Comparison of ENCODE assay signal across 18 cellular contexts in genomic region chr2:128596453-128597430, GRCh38.
A peak's percentile ranks its signal among the peaks of the same experiment; 100 is the strongest.
DNase-seq lines count a peak whose midpoint lies in the region; ATAC-seq and TF ChIP-seq lines count a peak whose summit lies in the region.
"Had no signal": no experiment of that assay in that cellular context is flagged by ENCODE, and none has a peak within 500 bp of the region (broad histone marks: within the 10 kb centered on the region; RNA-seq: fewer than 3 reads in every experiment).

No MANE protein-coding gene starts in this region.

- H3K4me3 Mint-ChIP-seq in stimulated activated naive CD8-positive, alpha-beta T cell treated with anti-CD3 and anti-CD28 coated beads, Interleukin-15, amount 100 ng/mL, for 72 hours: no peak overlapping the region
- H3K4me3 Mint-ChIP-seq: B cell; CD8-positive, alpha-beta T cell had no signal

- WGBS in neuronal stem cell (ENCODE audit: extremely low coverage in 2 of 2, insufficient read length in 2 of 2, insufficient replicate concordance in 1 of 2), 2 donors: no CpG with 5 or more reads among the region's 15 CpGs

- H3K79me1 ChIP-seq in neuronal stem cell (ENCODE audit: low read depth, low read length): peaks cover 4% of the 10 kb centered on the region

- H3K4ac ChIP-seq in neuronal stem cell (ENCODE audit: low read length): no peak overlapping the region

- intact Hi-C loops in OCI-LY7 (cut with micrococcal nuclease; ENCODE audit: unreplicated experiment): no loop called here

- peaks cover 10% of the 10 kb centered on the region for H3K27me3 Mint-ChIP-seq in stimulated activated naive CD8-positive, alpha-beta T cell treated with anti-CD3 and anti-CD28 coated beads, Interleukin-15, amount 100 ng/mL, for 72 hours
- H3K27me3 Mint-ChIP-seq: B cell had no signal

- ATAC-seq in stimulated activated naive CD8-positive, alpha-beta T cell treated with anti-CD3 and anti-CD28 coated beads, Interleukin-15, amount 100 ng/mL, for 72 hours: peak; percentile 31
- ATAC-seq in stimulated activated naive CD8-positive, alpha-beta T cell treated with anti-CD3 and anti-CD28 coated beads, Interleukin-15, Interleukin-2, amounts not matched to agents 100 U/mL and 50 U/mL, for 24 hours: no peak
- ATAC-seq in GM21619 (IDR thresholded peaks at IDR 0.05; ENCODE audit: unreplicated experiment): no peak
- no peak for ATAC-seq in GM21360 (IDR thresholded peaks at IDR 0.05; ENCODE audit: unreplicated experiment)
- ATAC-seq in HG03457 (IDR thresholded peaks at IDR 0.05; ENCODE audit: unreplicated experiment): no peak
- ATAC-seq: CD8-positive, alpha-beta T cell; PC-3 had no signal

- TF ChIP-seq CTCF in OCI-LY7 (conservative IDR thresholded peaks at IDR 0.05; ENCODE audit: low read length): no peak

- no peak overlapping the region for H3K9ac ChIP-seq in neuronal stem cell (ENCODE audit: low read depth, low read length, poor library complexity)
- H3K9ac ChIP-seq: KMS-11 had no signal

- no peaks in the 10 kb centered on the region for H3K36me3 ChIP-seq in OCI-LY7 (ENCODE audit: insufficient read depth, low read length)
- H3K36me3 ChIP-seq in neuronal stem cell (replicated peaks in 1 of 2; ENCODE audit: control insufficient read depth in 2 of 2, insufficient read depth in 2 of 2, low read length in 2 of 2): no peaks in the 10 kb centered on the region
- H3K36me3 ChIP-seq: SJCRH30 had no signal

- no peak overlapping the region for H3K27ac Mint-ChIP-seq in stimulated activated naive CD8-positive, alpha-beta T cell treated with anti-CD3 and anti-CD28 coated beads, Interleukin-15, amount 100 ng/mL, for 72 hours
- H3K27ac Mint-ChIP-seq: B cell; CD8-positive, alpha-beta T cell had no signal

- no peaks in the 10 kb centered on the region for H4K20me1 ChIP-seq in OCI-LY7 (ENCODE audit: insufficient read depth, low read length)

- H2BK120ac ChIP-seq in neuronal stem cell (ENCODE audit: low read depth, low read length): no peak overlapping the region

- BruUV-seq in OCI-LY7 (replicated peaks; lab: Mats Ljungman, UMichigan): no TSS peak

- H3K18ac ChIP-seq in neuronal stem cell (ENCODE audit: low read length): peak overlapping the region; percentile 75

- peak overlapping the region; percentile 68 for H4K8ac ChIP-seq in neuronal stem cell (ENCODE audit: low read depth, low read length)

- H3K23ac ChIP-seq in neuronal stem cell (ENCODE audit: low read depth, low read length, poor library complexity): no peak overlapping the region

- no peaks in the 10 kb centered on the region for H3K27me3 ChIP-seq in neuronal stem cell (ENCODE audit: control insufficient read depth in 3 of 3, insufficient read depth in 3 of 3, low read depth in 1 of 3, low read length in 3 of 3)
- H3K27me3 ChIP-seq: SJCRH30 had no signal

- peak overlapping the region; percentile 70 for H2BK15ac ChIP-seq in neuronal stem cell (ENCODE audit: low read length)

- no peak for DNase-seq in stimulated activated naive CD8-positive, alpha-beta T cell treated with anti-CD3 and anti-CD28 coated beads, Interleukin-15, amount 100 ng/mL, for 72 hours
- no peak for DNase-seq in stimulated activated naive CD8-positive, alpha-beta T cell treated with anti-CD3 and anti-CD28 coated beads, Interleukin-15, Interleukin-2, amounts not matched to agents 100 U/mL and 50 U/mL, for 24 hours
- no peak for DNase-seq in OCI-LY7 (ENCODE audit: low spot score)
- no peak for DNase-seq in neuronal stem cell (ENCODE audit: low spot score)
- DNase-seq: CD8-positive, alpha-beta T cell; DMS79; NCI-H1048; NCI-H1436 treated with DMSO at 0.1 percent for 48 hours; NCI-H2081; NCI-H748 treated with DMSO at 0.1 percent for 48 hours; PC-3 had no signal

- no peaks in the 10 kb centered on the region for H3K4me1 Mint-ChIP-seq in stimulated activated naive CD8-positive, alpha-beta T cell treated with anti-CD3 and anti-CD28 coated beads, Interleukin-15, amount 100 ng/mL, for 72 hours
- H3K4me1 Mint-ChIP-seq: B cell had no signal

- H2BK5ac ChIP-seq in neuronal stem cell (ENCODE audit: low read length): no peak overlapping the region

- H3K27ac ChIP-seq in OCI-LY7 (ENCODE audit: low read depth, low read length, poor library complexity, severe bottlenecking) (no peak overlapping the region), neuronal stem cell (replicated peaks; ENCODE audit: low read length) (no peak overlapping the region)
- H3K27ac ChIP-seq: KMS-11, RWPE1 had no signal

- H3K4me1 ChIP-seq in OCI-LY7 (ENCODE audit: insufficient read depth, low read length, poor library complexity, severe bottlenecking) (peaks cover 12% of the 10 kb centered on the region), neuronal stem cell (ENCODE audit: control insufficient read depth in 2 of 2, insufficient read depth in 1 of 2, low read depth in 1 of 2, low read length in 2 of 2) (peaks cover 11 to 25% of the 10 kb centered on the region in 2 donors)

- H2AK5ac ChIP-seq in neuronal stem cell (ENCODE audit: low read depth, low read length): peak overlapping the region; percentile 21

- no peaks in the 10 kb centered on the region for H3K9me2 ChIP-seq in OCI-LY7 (ENCODE audit: insufficient read depth, low read length)

- H3K4me3 ChIP-seq in OCI-LY7 (ENCODE audit: low read depth, low read length, poor library complexity, severe bottlenecking) (no peak overlapping the region), neuronal stem cell (ENCODE audit: low read length in 2 of 2) (no peak overlapping the region)
- H3K4me3 ChIP-seq: SJCRH30 had no signal

- H3K4me2 ChIP-seq in OCI-LY7 (ENCODE audit: low read length) (0 out of 2 replicates have a peak overlapping the region, but pooled peaks have one; percentile 47), neuronal stem cell (ENCODE audit: insufficient read depth, low read length, poor library complexity, severe bottlenecking) (no peak overlapping the region)
- H3K4me2 ChIP-seq: KMS-11 had no signal

- no peak overlapping the region for H3K14ac ChIP-seq in neuronal stem cell (ENCODE audit: low read length)

- CTCF ChIA-PET in OCI-LY7 (lab: Charles Lee; ENCODE audit: unreplicated experiment): no interaction called here

- H3K9me3 Mint-ChIP-seq in stimulated activated naive CD8-positive, alpha-beta T cell treated with anti-CD3 and anti-CD28 coated beads, Interleukin-15, amount 100 ng/mL, for 72 hours: no peaks in the 10 kb centered on the region
- H3K9me3 Mint-ChIP-seq: CD8-positive, alpha-beta T cell had no signal

- peak overlapping the region; percentile 42 for H2BK12ac ChIP-seq in neuronal stem cell (ENCODE audit: low read length)

- H3K9me3 ChIP-seq in OCI-LY7 (ENCODE audit: low read length) (no peaks in the 10 kb centered on the region), neuronal stem cell (replicated peaks in 1 of 2; ENCODE audit: control insufficient read depth in 2 of 2, insufficient read depth in 1 of 2, low read depth in 1 of 2, low read length in 2 of 2) (no peaks in the 10 kb centered on the region)
- H3K9me3 ChIP-seq: SJCRH30 had no signal

- no peak overlapping the region for H2AFZ ChIP-seq in OCI-LY7 (ENCODE audit: low read length)
- H2AFZ ChIP-seq in neuronal stem cell (ENCODE audit: low read length): no peak overlapping the region

- POLR2A ChIA-PET in OCI-LY7 (lab: Charles Lee): no interaction called here

- no peaks in the 10 kb centered on the region for H3K79me2 ChIP-seq in OCI-LY7 (ENCODE audit: insufficient read depth, low read depth, low read length)

- no peak overlapping the region for H4K91ac ChIP-seq in neuronal stem cell (ENCODE audit: low read depth, low read length, poor library complexity)
